1 cellular context compared by ENCODE assay signal in the genomic region with DNA sequence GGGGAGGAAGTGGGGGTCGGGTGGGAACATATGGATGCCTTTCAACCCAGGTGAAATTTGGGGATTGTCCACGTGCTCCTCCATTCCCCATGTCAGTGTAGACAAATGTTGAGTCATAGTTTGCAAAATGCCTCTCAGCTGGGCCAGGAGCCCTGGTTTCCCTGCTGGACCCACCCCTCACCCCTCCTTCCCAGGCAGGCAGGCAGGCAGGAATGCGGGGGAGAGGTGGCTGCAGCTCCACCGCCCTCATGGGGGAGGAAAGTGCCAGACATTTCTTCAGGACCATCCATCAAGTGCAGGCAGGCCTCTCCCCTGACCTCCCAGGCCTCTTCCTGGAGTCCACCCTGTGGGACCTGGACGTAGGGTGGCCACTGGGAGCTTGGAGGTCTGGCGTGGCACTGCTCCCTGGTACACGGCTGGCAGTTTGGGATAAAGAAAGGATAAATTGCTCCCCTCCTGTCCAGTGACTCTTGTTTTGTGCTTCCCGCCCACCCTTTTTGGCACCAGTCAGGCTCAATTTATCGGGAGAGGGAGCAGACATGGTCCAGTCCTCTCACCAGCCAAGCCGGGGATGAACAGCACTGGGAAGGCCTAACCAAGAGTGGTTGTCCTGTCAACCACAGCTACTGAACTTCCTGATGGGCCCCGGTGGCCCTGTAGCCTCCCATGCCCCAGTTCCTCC.
A peak's percentile ranks its signal among the peaks of the same experiment; 100 is the strongest.
TF ChIP-seq lines count a peak whose summit lies in the region.

No MANE protein-coding gene starts in this region.

TF ChIP-seq in H1, 55 proteins besides CTCF, POLR2A, EP300 and RAD21:
- TF ChIP-seq TEAD4 (IDR thresholded peaks at IDR 0.05; ENCODE audit: low read depth, low read length) (peak; percentile 95), KDM4A (IDR thresholded peaks at IDR 0.05; ENCODE audit: low read depth, low read length, severe bottlenecking) (peak; percentile 2), SRF (IDR thresholded peaks at IDR 0.05; ENCODE audit: low read depth, low read length) (no peak), KDM5A (IDR thresholded peaks at IDR 0.05; ENCODE audit: low read length) (no peak), BCL11A (IDR thresholded peaks at IDR 0.05; ENCODE audit: low read depth in 2 of 2, low read length in 2 of 2) (no peak), FOSL1 (IDR thresholded peaks at IDR 0.05; ENCODE audit: insufficient read depth, low read depth, low read length) (no peak), RBBP5 (IDR thresholded peaks at IDR 0.05; ENCODE audit: borderline replicate concordance, low read depth, low read length) (no peak), TAF1 (IDR thresholded peaks at IDR 0.05; ENCODE audit: low read depth, low read length) (0 out of 2 replicates have a peak, but pooled peaks have one; percentile 38), TCF12 (IDR thresholded peaks at IDR 0.05; ENCODE audit: low read depth, low read length) (no peak), SUZ12 (IDR thresholded peaks at IDR 0.05; ENCODE audit: low read length) (no peak), POLR2AphosphoS5 (IDR thresholded peaks at IDR 0.05; ENCODE audit: low read depth, low read length) (peak; percentile 44; the same call in 1 of the 2 replicates), SIN3A (conservative IDR thresholded peaks at IDR 0.05 in 1 of 2, IDR thresholded peaks at IDR 0.05 in 1 of 2; ENCODE audit: low read depth in 1 of 2, low read length in 2 of 2) (peak in 1 of 2 experiments; percentile 41; a peak in 1 of 4 replicates), CEBPB (IDR thresholded peaks at IDR 0.05; ENCODE audit: low read depth, low read length) (no peak), BACH1 (IDR thresholded peaks at IDR 0.05; ENCODE audit: low read length) (peak; percentile 84), SP4 (IDR thresholded peaks at IDR 0.05; ENCODE audit: low read length) (no peak), CTBP2 (IDR thresholded peaks at IDR 0.05; ENCODE audit: borderline replicate concordance, insufficient read depth, insufficient read length, low read length) (no peak), JUND (IDR thresholded peaks at IDR 0.05; ENCODE audit: low read length) (peak; percentile 27; the same call in 1 of the 2 replicates), MAFK (IDR thresholded peaks at IDR 0.05; ENCODE audit: low read depth, low read length) (peak; percentile 67; the same call in 1 of the 2 replicates), RXRA (IDR thresholded peaks at IDR 0.05; ENCODE audit: insufficient read depth, low read depth, low read length) (no peak), NANOG (IDR thresholded peaks at IDR 0.05; ENCODE audit: insufficient read depth, low read depth, low read length, poor library complexity, severe bottlenecking) (no peak), ASH2L (IDR thresholded peaks at IDR 0.05; ENCODE audit: low read length) (no peak)
- TF ChIP-seq, protein P1, sequence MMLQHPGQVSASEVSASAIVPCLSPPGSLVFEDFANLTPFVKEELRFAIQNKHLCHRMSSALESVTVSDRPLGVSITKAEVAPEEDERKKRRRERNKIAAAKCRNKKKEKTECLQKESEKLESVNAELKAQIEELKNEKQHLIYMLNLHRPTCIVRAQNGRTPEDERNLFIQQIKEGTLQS (IDR thresholded peaks at IDR 0.05; ENCODE audit: insufficient read depth, low read depth, low read length), result no peak
- TF ChIP-seq, protein P2, sequence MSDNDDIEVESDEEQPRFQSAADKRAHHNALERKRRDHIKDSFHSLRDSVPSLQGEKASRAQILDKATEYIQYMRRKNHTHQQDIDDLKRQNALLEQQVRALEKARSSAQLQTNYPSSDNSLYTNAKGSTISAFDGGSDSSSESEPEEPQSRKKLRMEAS (IDR thresholded peaks at IDR 0.05), result peak; percentile 74; the same call in 1 of the 2 replicates
- TF ChIP-seq, protein P3, sequence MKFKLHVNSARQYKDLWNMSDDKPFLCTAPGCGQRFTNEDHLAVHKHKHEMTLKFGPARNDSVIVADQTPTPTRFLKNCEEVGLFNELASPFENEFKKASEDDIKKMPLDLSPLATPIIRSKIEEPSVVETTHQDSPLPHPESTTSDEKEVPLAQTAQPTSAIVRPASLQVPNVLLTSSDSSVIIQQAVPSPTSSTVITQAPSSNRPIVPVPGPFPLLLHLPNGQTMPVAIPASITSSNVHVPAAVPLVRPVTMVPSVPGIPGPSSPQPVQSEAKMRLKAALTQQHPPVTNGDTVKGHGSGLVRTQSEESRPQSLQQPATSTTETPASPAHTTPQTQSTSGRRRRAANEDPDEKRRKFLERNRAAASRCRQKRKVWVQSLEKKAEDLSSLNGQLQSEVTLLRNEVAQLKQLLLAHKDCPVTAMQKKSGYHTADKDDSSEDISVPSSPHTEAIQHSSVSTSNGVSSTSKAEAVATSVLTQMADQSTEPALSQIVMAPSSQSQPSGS (IDR thresholded peaks at IDR 0.05; ENCODE audit: low read length), result no peak
- TF ChIP-seq, protein P4, sequence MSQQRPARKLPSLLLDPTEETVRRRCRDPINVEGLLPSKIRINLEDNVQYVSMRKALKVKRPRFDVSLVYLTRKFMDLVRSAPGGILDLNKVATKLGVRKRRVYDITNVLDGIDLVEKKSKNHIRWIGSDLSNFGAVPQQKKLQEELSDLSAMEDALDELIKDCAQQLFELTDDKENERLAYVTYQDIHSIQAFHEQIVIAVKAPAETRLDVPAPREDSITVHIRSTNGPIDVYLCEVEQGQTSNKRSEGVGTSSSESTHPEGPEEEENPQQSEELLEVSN (IDR thresholded peaks at IDR 0.05), result 0 out of 2 replicates have a peak, but pooled peaks have one; percentile 14
